8 cellular contexts compared by ENCODE assay signal in the genomic region with DNA sequence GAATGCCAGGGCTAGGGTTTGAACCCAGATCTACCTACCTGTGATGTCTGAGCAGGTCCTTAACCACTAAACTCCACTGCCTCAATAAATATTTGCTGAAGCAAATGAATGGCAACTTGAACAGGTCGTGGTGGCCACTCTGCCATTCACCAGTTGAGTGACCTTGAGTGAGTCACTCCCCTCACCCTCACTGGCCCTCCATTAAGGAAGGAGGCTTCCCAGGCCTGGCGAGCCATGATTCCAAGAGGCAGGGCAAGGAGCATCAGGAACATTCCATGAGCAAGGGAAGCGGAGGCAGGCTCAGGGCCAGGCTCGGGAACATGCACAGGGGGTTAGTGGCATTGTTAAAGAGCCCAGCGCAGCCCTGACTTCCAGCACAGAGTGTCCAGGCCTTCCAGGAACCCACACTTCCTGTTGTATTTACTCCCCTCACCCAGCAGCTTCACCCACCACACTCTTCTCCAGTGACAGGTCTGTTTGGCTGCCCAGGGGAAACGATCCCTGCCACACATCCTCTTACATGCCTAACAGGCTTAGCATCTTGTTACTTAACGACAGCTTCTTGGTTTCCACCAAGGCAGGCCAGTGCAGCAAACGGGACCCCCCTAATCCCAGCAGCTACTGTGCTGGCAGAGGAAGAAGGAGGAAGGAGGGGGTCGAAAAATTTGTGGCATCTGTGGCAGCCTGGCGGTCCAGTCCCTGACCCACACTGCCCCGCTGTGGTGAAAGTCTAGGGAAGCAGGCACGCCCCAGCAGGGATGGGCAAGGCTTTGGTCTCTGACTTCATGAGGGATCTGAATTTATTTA. TPM values are rescaled to one million over a fixed set of nuclear protein-coding genes. Genes with fewer than 3 reads are reported as not detected.
DNase-seq lines count a peak whose midpoint lies in the region; ATAC-seq and TF ChIP-seq lines count a peak whose summit lies in the region.

No MANE protein-coding gene starts in this region.

- H3K9me3 Mint-ChIP-seq in CD14-positive monocyte (no peaks in the 10 kb centered on the region), endodermal cell (no peaks in the 10 kb centered on the region), mesothelial cell of epicardium (no peaks in the 10 kb centered on the region)

- H3K27ac Mint-ChIP-seq in CD14-positive monocyte (no peak overlapping the region), endodermal cell (no peak overlapping the region), mesothelial cell of epicardium (no peak overlapping the region)

- H3K36me3 ChIP-seq in HAP-1 (replicated peaks) (no peaks in the 10 kb centered on the region), SJSA1 (no peaks in the 10 kb centered on the region), endodermal cell (ENCODE audit: control insufficient read depth, insufficient read depth, low read length) (no peaks in the 10 kb centered on the region), aorta (ENCODE audit: control insufficient read depth in 1 of 2, insufficient read depth in 2 of 2, low read length in 1 of 2) (no peaks in the 10 kb centered on the region)

- no peaks in the 10 kb centered on the region for H3K9me3 ChIP-seq in HAP-1
- H3K9me3 ChIP-seq in SJSA1 (replicated peaks), result no peaks in the 10 kb centered on the region
- H3K9me3 ChIP-seq in endodermal cell (ENCODE audit: control insufficient read depth, low read length), result no peaks in the 10 kb centered on the region
- H3K9me3 ChIP-seq in aorta (ENCODE audit: control insufficient read depth, low read length), result no peaks in the 10 kb centered on the region

- peak; percentile 72 for ATAC-seq in aorta (ENCODE audit: low FRiP score)

- 64 to 82% methylated on average over 3 to 12 of the region's 12 CpGs for WGBS in endodermal cell (ENCODE audit: insufficient coverage in 1 of 2, insufficient read length in 1 of 2), 2 experiments
- 43 to 48% methylated on average over 12 of the region's 12 CpGs for WGBS in aorta, 2 donors

- H3K4me3 Mint-ChIP-seq in CD14-positive monocyte (no peak overlapping the region), endodermal cell (no peak overlapping the region), mesothelial cell of epicardium (no peak overlapping the region)

- TF ChIP-seq CTCF in CD14-positive monocyte (IDR thresholded peaks at IDR 0.05) (peak; percentile 41), endodermal cell (conservative IDR thresholded peaks at IDR 0.05) (peak; percentile 86), mesothelial cell of epicardium (IDR thresholded peaks at IDR 0.05; ENCODE audit: unreplicated experiment) (peak; percentile 45)

- H3K27me3 ChIP-seq in HAP-1 (ENCODE audit: low read depth), result peaks cover 14% of the 10 kb centered on the region
- no peaks in the 10 kb centered on the region for H3K27me3 ChIP-seq in SJSA1 (replicated peaks)
- peaks cover 35% of the 10 kb centered on the region for H3K27me3 ChIP-seq in endodermal cell (ENCODE audit: control insufficient read depth, insufficient read depth, low read length, poor library complexity, severe bottlenecking)
- no peaks in the 10 kb centered on the region for H3K27me3 ChIP-seq in aorta (ENCODE audit: control insufficient read depth in 1 of 2, insufficient read depth in 2 of 2, low read length in 1 of 2)

- in situ Hi-C loops in HAP-1 (cut with MboI; ENCODE audit: low sequenced_read_pairs), result no loop called here

- no peak overlapping the region for H3K27ac ChIP-seq in SJSA1
- H3K27ac ChIP-seq in endodermal cell (ENCODE audit: low read depth, low read length), result no peak overlapping the region
- H3K27ac ChIP-seq in aorta (ENCODE audit: low read depth in 1 of 2, low read length in 2 of 2), result no peak overlapping the region

- H3K4me1 ChIP-seq in HAP-1, result no peaks in the 10 kb centered on the region
- H3K4me1 ChIP-seq in SJSA1 (replicated peaks), result peaks cover 25% of the 10 kb centered on the region
- H3K4me1 ChIP-seq in endodermal cell (ENCODE audit: control insufficient read depth, insufficient read depth, low read length), result no peaks in the 10 kb centered on the region
- no peaks in the 10 kb centered on the region for H3K4me1 ChIP-seq in aorta (ENCODE audit: control insufficient read depth in 1 of 2, insufficient read depth in 2 of 2, low read length in 2 of 2)

- no peak overlapping the region for H3K9ac ChIP-seq in endodermal cell (ENCODE audit: extremely low read depth, low read length, poor library complexity, severe bottlenecking)

- H3K4me1 Mint-ChIP-seq in CD14-positive monocyte, result no peaks in the 10 kb centered on the region
- H3K4me1 Mint-ChIP-seq in endodermal cell, result no peaks in the 10 kb centered on the region
- peaks cover 2% of the 10 kb centered on the region for H3K4me1 Mint-ChIP-seq in mesothelial cell of epicardium

- intact Hi-C loops in CD14-positive monocyte (cut with micrococcal nuclease), result no loop called here
- intact Hi-C loops in aorta (cut with DNase I), result loop anchor here in 1 of 2 donors (5.0 kb wide), 1 partner anchor 523 kb away; no protein-coding TSS in a partner anchor

- H3K4me3 ChIP-seq in HAP-1 (no peak overlapping the region), SJSA1 (no peak overlapping the region), endodermal cell (ENCODE audit: low read length) (no peak overlapping the region), aorta (ENCODE audit: low read length in 2 of 2) (no peak overlapping the region)

- H3K36me3 Mint-ChIP-seq in CD14-positive monocyte, result no peaks in the 10 kb centered on the region
- H3K36me3 Mint-ChIP-seq in endodermal cell (ENCODE audit: low read depth), result no peaks in the 10 kb centered on the region
- H3K36me3 Mint-ChIP-seq in mesothelial cell of epicardium, result no peaks in the 10 kb centered on the region

- H3K27me3 Mint-ChIP-seq in CD14-positive monocyte (ENCODE audit: low read depth in 3 of 3) (peaks cover 23 to 27% (median 23%) of the 10 kb centered on the region in 3 donors), endodermal cell (ENCODE audit: insufficient read depth) (peaks cover 30% of the 10 kb centered on the region), mesothelial cell of epicardium (ENCODE audit: low read depth) (peaks cover 17% of the 10 kb centered on the region)

- DNase-seq in CD14-positive monocyte (ENCODE audit: low spot score) (no peak), HAP-1 (ENCODE audit: low spot score in 2 of 2) (peak; percentile 8 to 73), SJSA1 (ENCODE audit: low read depth in 1 of 2, low spot score in 2 of 2) (peak; percentile 46 to 80), endodermal cell (peak; percentile 90), mesothelial cell of epicardium (ENCODE audit: low spot score in 2 of 2, unreplicated experiment in 2 of 2) (peak; percentile 34 to 66), aorta (peak; percentile 78 to 89), NCI-H1417 treated with DMSO at 0.1 percent for 48 hours (lab: John Stamatoyannopoulos, UW) (no peak), NCI-H1930 (lab: John Stamatoyannopoulos, UW) (no peak)

RNA-seq across cellular contexts. Expression of a gene that starts 43.7 kb away (rescaled TPM):
- polyA plus RNA-seq in CD14-positive monocyte (10 to 100 TPM; 63.0 to 63.4 TPM), aorta (10 to 100 TPM; 54.1 to 57.8 TPM)
- total RNA-seq in SJSA1 (2014; rRNA removed; shearing (Covaris generic)), result 97.9 and 101 TPM in 2 replicates
- total RNA-seq in endodermal cell (10 to 100 TPM; 59.8 to 72.3 TPM), mesothelial cell of epicardium (36.7 to 38.3 TPM (median 38.3 TPM) in 3 replicates), aorta (10 to 100 TPM; 40.5 to 41.7 TPM)
- 48.9 TPM for polyA plus RNA-seq in endodermal cell (2013, experiment 1 of 2)
- polyA plus RNA-seq in endodermal cell (2013, experiment 2 of 2), result 45.7 TPM

RNA-seq across cellular contexts. Expression of a gene that starts 49.0 kb away (rescaled TPM):
- polyA plus RNA-seq in CD14-positive monocyte (not detected), aorta (1 to 10 TPM; 3.8 to 8.0 TPM)
- 2.8 and 4.4 TPM in 2 replicates for total RNA-seq in SJSA1 (2014; rRNA removed; shearing (Covaris generic))
- total RNA-seq in endodermal cell (under 1 TPM; 0.60 to 0.68 TPM), mesothelial cell of epicardium (2.4 to 2.6 TPM (median 2.5 TPM) in 3 replicates), aorta (10 to 100 TPM in 1 of 2 donors, 1 to 10 TPM in 1; 5.4 to 16.0 TPM)
- polyA plus RNA-seq in endodermal cell (2013, experiment 1 of 2), result 0.36 TPM
- 0.21 TPM for polyA plus RNA-seq in endodermal cell (2013, experiment 2 of 2)

Comparison
In these comparisons a context has a peak if more than half of its experiments do, and no peak if none do; other contexts are left out.
1. DNase-seq: peak in HAP-1 (2 of 2), SJSA1 (2 of 2), endodermal cell (single experiment), mesothelial cell of epicardium (2 of 2) and aorta (2 of 2); none in CD14-positive monocyte (single experiment), NCI-H1417 treated with DMSO at 0.1 percent for 48 hours (single experiment) and NCI-H1930 (0 of 2).
2. Peak in every context shown above with its lines, with median percentiles within 50 percentile points of each other: CTCF ChIP-seq.